17 cellular contexts compared by ENCODE assay signal in genomic region chr16:15885560-15886001, GRCh38. TPM values are rescaled to one million over a fixed set of nuclear protein-coding genes. Genes with fewer than 3 reads are reported as not detected.
DNase-seq lines count a peak whose midpoint lies in the region; ATAC-seq, FAIRE-seq and TF ChIP-seq lines count a peak whose summit lies in the region.
"Had no signal": no experiment of that assay in that cellular context is flagged by ENCODE, and none has a peak within 500 bp of the region (broad histone marks: within the 10 kb centered on the region; RNA-seq: fewer than 3 reads in every experiment).

No MANE protein-coding gene starts in this region.

- no peaks in the 10 kb centered on the region for H3K27me3 Mint-ChIP-seq in HFFc6 (ENCODE audit: insufficient read depth)
- H3K27me3 Mint-ChIP-seq in activated naive CD8-positive, alpha-beta T cell treated with anti-CD3 and anti-CD28 coated beads, Interleukin-2, amount 50 U/mL, for 24 hours = no peaks in the 10 kb centered on the region
- H3K27me3 Mint-ChIP-seq: B cell; effector memory CD8-positive, alpha-beta T cell had no signal

- H2BK120ac ChIP-seq in mesenchymal stem cell (ENCODE audit: low read depth, low read length) = no peak overlapping the region

- peak overlapping the region; percentile 21; the same call in 1 of the 2 replicates for H3K4me3 Mint-ChIP-seq in HFFc6
- no peak overlapping the region for H3K4me3 Mint-ChIP-seq in activated naive CD8-positive, alpha-beta T cell treated with anti-CD3 and anti-CD28 coated beads, Interleukin-2, amount 50 U/mL, for 24 hours

- H3K4me3 ChIP-seq in BLaER1 treated with 17β-estradiol and CSF1 and Interleukin-3, amounts not matched to agents 10 nM and 100 nM = no peak overlapping the region
- no peak overlapping the region for H3K4me3 ChIP-seq in mesenchymal stem cell (ENCODE audit: insufficient read depth in 1 of 2, low read depth in 1 of 2, low read length in 2 of 2)
- H3K4me3 ChIP-seq: upper lobe of left lung had no signal

- H4K91ac ChIP-seq in mesenchymal stem cell (ENCODE audit: low read length) = no peak overlapping the region

- no peak overlapping the region for H3K4ac ChIP-seq in mesenchymal stem cell (ENCODE audit: low read depth in 1 of 2, low read length in 2 of 2)

- no peak overlapping the region for H3K23ac ChIP-seq in mesenchymal stem cell (ENCODE audit: low read length in 2 of 2)

- peaks cover 33% of the 10 kb centered on the region for H3K36me3 Mint-ChIP-seq in HFFc6 (ENCODE audit: low read depth)
- peaks cover 14% of the 10 kb centered on the region for H3K36me3 Mint-ChIP-seq in activated naive CD8-positive, alpha-beta T cell treated with anti-CD3 and anti-CD28 coated beads, Interleukin-2, amount 50 U/mL, for 24 hours (ENCODE audit: low read depth)

- WGBS in mesenchymal stem cell = 98% methylated on average over 5 of the region's 5 CpGs

- peaks cover 0 to 39% (median 12%) of the 10 kb centered on the region in 11 experiments; a peak in 11 of 22 replicates for H4K20me1 ChIP-seq in BLaER1 treated with 17β-estradiol and CSF1 and Interleukin-3, amounts not matched to agents 10 nM and 100 nM

- no peaks in the 10 kb centered on the region for H3K9me3 Mint-ChIP-seq in HFFc6
- no peaks in the 10 kb centered on the region for H3K9me3 Mint-ChIP-seq in activated naive CD8-positive, alpha-beta T cell treated with anti-CD3 and anti-CD28 coated beads, Interleukin-2, amount 50 U/mL, for 24 hours
- H3K9me3 Mint-ChIP-seq: effector memory CD8-positive, alpha-beta T cell had no signal

- peaks cover 23 to 38% (median 33%) of the 10 kb centered on the region in 10 experiments for H3K4me1 ChIP-seq in BLaER1 treated with 17β-estradiol and CSF1 and Interleukin-3, amounts not matched to agents 10 nM and 100 nM
- peaks cover 4% of the 10 kb centered on the region for H3K4me1 ChIP-seq in mesenchymal stem cell (ENCODE audit: control insufficient read depth, insufficient read depth, low read depth, low read length)

- TF ChIP-seq POLR2A in GM12892 (IDR thresholded peaks at IDR 0.05; ENCODE audit: low read depth, low read length) = no peak

- no peaks in the 10 kb centered on the region for H3K27me3 ChIP-seq in BLaER1 treated with 17β-estradiol and CSF1 and Interleukin-3, amounts not matched to agents 10 nM and 100 nM
- no peaks in the 10 kb centered on the region for H3K27me3 ChIP-seq in mesenchymal stem cell (ENCODE audit: control insufficient read depth in 1 of 2, insufficient read depth in 1 of 2, low read length in 2 of 2)
- H3K27me3 ChIP-seq: upper lobe of left lung had no signal

- peak overlapping the region; percentile 56 for H3K27ac Mint-ChIP-seq in HFFc6
- peak overlapping the region; percentile 6 for H3K27ac Mint-ChIP-seq in activated naive CD8-positive, alpha-beta T cell treated with anti-CD3 and anti-CD28 coated beads, Interleukin-2, amount 50 U/mL, for 24 hours
- H3K27ac Mint-ChIP-seq: effector memory CD8-positive, alpha-beta T cell had no signal

- no peak overlapping the region for H3K18ac ChIP-seq in mesenchymal stem cell (ENCODE audit: low read depth in 1 of 2, low read length in 2 of 2)

- H4K8ac ChIP-seq in mesenchymal stem cell (ENCODE audit: low read length) = no peak overlapping the region

- H3K14ac ChIP-seq in mesenchymal stem cell (ENCODE audit: low read length in 2 of 2) = no peak overlapping the region

- no peak overlapping the region for H2BK15ac ChIP-seq in mesenchymal stem cell (ENCODE audit: low read depth, poor library complexity, severe bottlenecking)

- no peaks in the 10 kb centered on the region for H3K9me3 ChIP-seq in BLaER1 treated with 17β-estradiol and CSF1 and Interleukin-3, amounts not matched to agents 10 nM and 100 nM (replicated peaks in 1 of 11)
- H3K9me3 ChIP-seq in mesenchymal stem cell (ENCODE audit: control insufficient read depth, low read length) = no peaks in the 10 kb centered on the region
- H3K9me3 ChIP-seq: upper lobe of left lung had no signal

- FAIRE-seq in GM12892 (lab: Jason Lieb, UNC) = no peak
- FAIRE-seq: bronchial epithelial cell, TTC549 had no signal

- ATAC-seq in activated naive CD8-positive, alpha-beta T cell treated with anti-CD3 and anti-CD28 coated beads, Interleukin-2, amount 50 U/mL, for 24 hours = no peak
- ATAC-seq in HG02588 (IDR thresholded peaks at IDR 0.05; ENCODE audit: unreplicated experiment) = no peak
- ATAC-seq: effector memory CD8-positive, alpha-beta T cell had no signal

- peaks cover 16% of the 10 kb centered on the region for H3K79me1 ChIP-seq in mesenchymal stem cell (replicated peaks; ENCODE audit: low read length, poor library complexity, severe bottlenecking)

- no peak overlapping the region for H2BK5ac ChIP-seq in mesenchymal stem cell (ENCODE audit: low read depth, low read length, poor library complexity, severe bottlenecking)

- H3K4me1 Mint-ChIP-seq in HFFc6 (ENCODE audit: low read depth) = peaks cover 50% of the 10 kb centered on the region
- peaks cover 39% of the 10 kb centered on the region for H3K4me1 Mint-ChIP-seq in activated naive CD8-positive, alpha-beta T cell treated with anti-CD3 and anti-CD28 coated beads, Interleukin-2, amount 50 U/mL, for 24 hours

- DNase-seq in HFFc6 = no peak
- no peak for DNase-seq in activated naive CD8-positive, alpha-beta T cell treated with anti-CD3 and anti-CD28 coated beads, Interleukin-2, amount 50 U/mL, for 24 hours
- peak; percentile 3 for DNase-seq in mesenchymal stem cell
- DNase-seq in GM12892 (ENCODE audit: insufficient read length) = no peak
- DNase-seq in NCI-H1436 (lab: John Stamatoyannopoulos, UW) = no peak
- no peak for DNase-seq in NCI-H146 (lab: John Stamatoyannopoulos, UW)
- DNase-seq: activated naive CD4-positive, alpha-beta T cell; effector memory CD8-positive, alpha-beta T cell; NK-92 treated with Interleukin-12 subunit alpha and Interleukin-12 subunit beta, amount 100 ng/mL, for 24 hours; nucleus accumbens; upper lobe of left lung had no signal

- H3K4me2 ChIP-seq in BLaER1 treated with 17β-estradiol and CSF1 and Interleukin-3, amounts not matched to agents 10 nM and 100 nM = peak overlapping the region in 8 of 11 experiments; percentile 15 to 96 (median 93); a peak in 9 of 22 replicates
- H3K4me2 ChIP-seq in mesenchymal stem cell (ENCODE audit: low read length, poor library complexity, severe bottlenecking) = no peak overlapping the region

- TF ChIP-seq CTCF in HFFc6 (IDR thresholded peaks at IDR 0.05) = no peak

- peaks cover 27 to 60% (median 42%) of the 10 kb centered on the region in 11 experiments for H3K36me3 ChIP-seq in BLaER1 treated with 17β-estradiol and CSF1 and Interleukin-3, amounts not matched to agents 10 nM and 100 nM
- peaks cover 19 to 30% of the 10 kb centered on the region in 2 experiments for H3K36me3 ChIP-seq in mesenchymal stem cell (ENCODE audit: control insufficient read depth in 1 of 2, insufficient read depth in 2 of 2, low read depth in 1 of 2, low read length in 2 of 2)

- 0 out of 22 replicates have a peak overlapping the region, but pooled peaks of 2 of the 11 experiments have one; percentile 8 to 27 for H3K9ac ChIP-seq in BLaER1 treated with 17β-estradiol and CSF1 and Interleukin-3, amounts not matched to agents 10 nM and 100 nM
- peak overlapping the region; percentile 3 for H3K9ac ChIP-seq in mesenchymal stem cell (ENCODE audit: low read length)

- no peak overlapping the region for H2AFZ ChIP-seq in mesenchymal stem cell (ENCODE audit: low read depth, low read length)

- H3K27ac ChIP-seq in BLaER1 treated with 17β-estradiol and CSF1 and Interleukin-3, amounts not matched to agents 10 nM and 100 nM = peak overlapping the region in 4 of 11 experiments; percentile 7 to 96 (median 18); a peak in 3 of 22 replicates
- H3K27ac ChIP-seq in mesenchymal stem cell (ENCODE audit: low read length, poor library complexity, severe bottlenecking) = no peak overlapping the region
- H3K27ac ChIP-seq: upper lobe of left lung had no signal

- H2AK5ac ChIP-seq in mesenchymal stem cell (ENCODE audit: low read length, severe bottlenecking) = no peak overlapping the region

- no peak overlapping the region for H2BK12ac ChIP-seq in mesenchymal stem cell (ENCODE audit: low read length in 2 of 2)

RNA-seq across cellular contexts. Expression of gene CEP20, which starts 2.8 kb away (rescaled TPM):
- total RNA-seq in HFFc6 (2021; fragmentation: NEBNext Ultra II Directional; extraction: Animal tissue kit (Norgen Biotek cat#: 25700)) = 10 to 100 TPM; 40.1 to 57.5 (median 49.4) TPM
- polyA plus RNA-seq in mesenchymal stem cell (2013, experiment 1 of 2) = 28.3 TPM
- 27.8 TPM for polyA plus RNA-seq in mesenchymal stem cell (2013, experiment 2 of 2)
- polyA plus RNA-seq in GM12892 (2012; ENCODE audit: missing spikeins) = 21.9 TPM

RNA-seq across cellular contexts. Expression of gene MYH11, which starts 28.8 kb away (rescaled TPM):
- total RNA-seq in HFFc6 (2021; fragmentation: NEBNext Ultra II Directional; extraction: Animal tissue kit (Norgen Biotek cat#: 25700)) = under 1 TPM in 4 of 6 experiments, not detected in 2; 0.02 to 0.23 (median 0.21) TPM
- 0.01 TPM for polyA plus RNA-seq in mesenchymal stem cell (2013, experiment 1 of 2)
- polyA plus RNA-seq in mesenchymal stem cell (2013, experiment 2 of 2) = 0.01 TPM
- 2.6 TPM for polyA plus RNA-seq in GM12892 (2012; ENCODE audit: missing spikeins)
- total RNA-seq: H4 had no signal
